Comparison of ENCODE assay signal across 8 cellular contexts in the genomic region with DNA sequence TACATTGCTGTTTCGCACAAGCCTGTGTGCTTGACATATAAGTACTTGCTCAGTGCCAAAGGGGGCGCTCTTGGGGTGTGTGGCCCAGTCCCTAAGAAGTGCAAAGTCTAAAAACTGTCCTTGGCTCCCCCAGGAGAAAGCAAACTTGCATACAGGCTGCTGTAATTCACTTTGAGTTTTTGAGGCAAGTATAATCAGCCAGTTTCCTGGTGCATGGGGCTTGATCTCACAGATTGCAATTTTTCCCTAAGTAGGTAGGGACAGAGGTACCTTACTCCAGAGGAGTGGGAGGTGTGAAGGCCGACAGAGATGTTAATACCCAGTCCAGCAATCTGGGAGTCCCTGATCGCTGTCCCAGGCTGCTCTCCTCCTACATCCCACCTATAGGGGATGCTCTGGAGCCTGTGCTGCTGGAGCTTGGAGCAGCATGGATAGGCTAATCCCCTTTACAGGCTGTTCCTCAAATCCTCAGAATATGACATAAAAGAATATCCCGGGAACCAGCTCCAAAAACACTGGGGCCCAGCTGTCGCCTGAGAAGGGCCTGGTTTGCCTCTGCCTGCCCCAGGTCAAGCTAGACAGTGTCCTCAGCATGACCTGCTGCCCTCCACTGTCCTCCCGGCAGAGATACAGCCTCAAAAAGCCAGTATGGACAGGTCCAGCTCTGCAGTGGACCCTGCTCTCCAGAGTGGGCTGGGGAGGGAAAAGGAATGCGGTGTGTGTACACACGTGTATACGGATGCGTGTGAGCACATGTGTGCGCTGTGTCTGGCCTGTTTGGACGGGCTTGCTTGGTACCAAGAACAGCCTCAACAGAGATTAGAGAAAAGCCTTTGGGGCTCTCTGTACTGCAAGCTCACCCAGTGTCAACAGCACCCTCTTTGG.
A peak's percentile ranks its signal among the peaks of the same experiment; 100 is the strongest.
DNase-seq lines count a peak whose midpoint lies in the region; ATAC-seq, FAIRE-seq and TF ChIP-seq lines count a peak whose summit lies in the region.

No MANE protein-coding gene starts in this region.

- peak overlapping the region; percentile 58 for H3K4me3 Mint-ChIP-seq in nephron progenitor cell

- peaks cover 98% of the 10 kb centered on the region for H3K4me1 Mint-ChIP-seq in nephron progenitor cell

- H3K4me3 ChIP-seq in ectodermal cell (ENCODE audit: insufficient read depth, low read depth, low read length), result no peak overlapping the region

- H3K27me3 ChIP-seq in ectodermal cell (ENCODE audit: control insufficient read depth, insufficient read depth, low read length, poor library complexity, severe bottlenecking), result no peaks in the 10 kb centered on the region

- H3K9me3 ChIP-seq in ectodermal cell (ENCODE audit: control insufficient read depth, low read length), result no peaks in the 10 kb centered on the region

- no peaks in the 10 kb centered on the region for H3K9me3 Mint-ChIP-seq in nephron progenitor cell

- TF ChIP-seq CTCF in GM10266 (IDR thresholded peaks at IDR 0.05; ENCODE audit: control insufficient read depth, insufficient read depth, low read depth, missing control alignments) (peak; percentile 29), nephron progenitor cell (IDR thresholded peaks at IDR 0.05) (peak; percentile 54)

- 76 to 77% methylated on average over 13 of the region's 13 CpGs for whole genome bisulfite sequencing in ectodermal cell, 2 experiments

- H3K4me1 ChIP-seq in ectodermal cell (ENCODE audit: control insufficient read depth, insufficient read depth, low read length), result peaks cover 71% of the 10 kb centered on the region

- H3K27ac ChIP-seq in ectodermal cell (ENCODE audit: insufficient read depth, low read depth, low read length, poor library complexity, severe bottlenecking), result peak overlapping the region; percentile 53

- ATAC-seq in HG03521 (IDR thresholded peaks at IDR 0.05; ENCODE audit: unreplicated experiment), result no peak
- ATAC-seq in GM18511 (IDR thresholded peaks at IDR 0.05; ENCODE audit: unreplicated experiment), result no peak
- no peak for ATAC-seq in GM21390 (IDR thresholded peaks at IDR 0.05; ENCODE audit: unreplicated experiment)

- DNase-seq in GM10266 (ENCODE audit: extremely low spot score) (no peak), NCI-H748 (lab: John Stamatoyannopoulos, UW; ENCODE audit: unreplicated experiment) (peak; percentile 34), nephron progenitor cell (peak; percentile 57), GM19239 (ENCODE audit: insufficient read length, low spot score) (no peak)

- H3K36me3 ChIP-seq in ectodermal cell (ENCODE audit: control insufficient read depth, insufficient read depth, low read length), result no peaks in the 10 kb centered on the region

- no peak for FAIRE-seq in GM19239 (lab: Jason Lieb, UNC)

- no peaks in the 10 kb centered on the region for H3K27me3 Mint-ChIP-seq in nephron progenitor cell (ENCODE audit: low read depth, poor library complexity)

- H3K27ac Mint-ChIP-seq in nephron progenitor cell, result peak overlapping the region; percentile 98

- no peaks in the 10 kb centered on the region for H3K36me3 Mint-ChIP-seq in nephron progenitor cell (ENCODE audit: low read depth)

Comparison
In these comparisons a context has a peak if more than half of its experiments do, and no peak if none do; other contexts are left out.
1. DNase-seq: peak in NCI-H748 (single experiment) and nephron progenitor cell (single experiment); none in GM10266 (single experiment) and GM19239 (single experiment).